24 cellular contexts compared by ENCODE assay signal in the genomic region with DNA sequence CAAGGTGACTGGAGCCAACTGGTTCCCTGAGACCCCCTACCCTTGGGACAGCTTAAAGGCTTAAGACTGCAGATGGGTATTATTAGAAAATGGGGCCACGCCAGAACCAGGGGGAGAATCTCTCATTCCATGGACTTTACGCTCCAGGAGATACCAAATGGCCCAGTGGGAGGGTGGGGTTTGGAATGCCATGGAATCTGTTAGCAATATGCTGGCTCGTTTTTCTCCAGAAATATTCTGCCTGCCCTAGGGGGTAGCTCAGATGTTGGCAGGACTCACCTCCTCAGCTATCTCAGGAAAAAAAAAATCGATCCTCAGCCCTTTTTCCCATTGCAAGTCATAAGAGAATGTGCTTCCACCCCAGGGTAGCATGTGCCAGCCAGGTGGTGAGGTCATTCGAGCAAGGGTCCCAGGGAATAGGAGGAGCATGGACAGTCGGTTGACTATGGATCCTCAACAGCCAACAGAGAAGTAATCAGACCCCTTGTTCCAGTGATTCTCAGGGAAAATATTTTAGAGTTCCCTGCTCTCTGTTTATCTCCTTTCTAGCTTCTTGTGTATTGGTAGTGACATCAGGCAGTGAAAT. TPM values are rescaled to one million over a fixed set of nuclear protein-coding genes. Genes with fewer than 3 reads are reported as not detected.
DNase-seq lines count a peak whose midpoint lies in the region; ATAC-seq and TF ChIP-seq lines count a peak whose summit lies in the region.
"Had no signal": no experiment of that assay in that cellular context is flagged by ENCODE, and none has a peak within 500 bp of the region (broad histone marks: within the 10 kb centered on the region; RNA-seq: fewer than 3 reads in every experiment).

No MANE protein-coding gene starts in this region.

- no peak overlapping the region for H3K4me3 Mint-ChIP-seq in T-helper 17 cell
- H3K4me3 Mint-ChIP-seq: activated T-helper 1 cell treated with anti-CD3 and anti-CD28 coated beads, Interleukin-12 subunit alpha, Interleukin-12 subunit beta, Interleukin-2, Interleukin-4 antibody, amounts not matched to agents 30 ng/mL and 10 ng/mL and 1 ng/mL, durations not matched to agents 14 hours and 24 hours and 36 hours; neural crest cell had no signal

- H3K4me1 ChIP-seq in gastrocnemius medialis: peaks cover 83 to 89% of the 10 kb centered on the region in 2 donors

- H3K36me3 ChIP-seq in gastrocnemius medialis: no peaks in the 10 kb centered on the region

- H3K27ac ChIP-seq in gastrocnemius medialis: peak overlapping the region; percentile 95 to 96 (median 96)
- H3K27ac ChIP-seq: C4-2B, left lung had no signal

- peak overlapping the region; percentile 37 for H3K27ac Mint-ChIP-seq in T-helper 17 cell
- H3K27ac Mint-ChIP-seq: activated T-helper 1 cell treated with anti-CD3 and anti-CD28 coated beads, Interleukin-12 subunit alpha, Interleukin-12 subunit beta, Interleukin-2, Interleukin-4 antibody, amounts not matched to agents 30 ng/mL and 10 ng/mL and 1 ng/mL, durations not matched to agents 14 hours and 24 hours and 36 hours had no signal

- H3K9me3 ChIP-seq in T-helper 17 cell (ENCODE audit: control insufficient read depth, low read length, poor library complexity, severe bottlenecking) (no peaks in the 10 kb centered on the region), gastrocnemius medialis (no peaks in the 10 kb centered on the region)

- H3K36me3 Mint-ChIP-seq in T-helper 17 cell (ENCODE audit: low read depth): peaks cover 6% of the 10 kb centered on the region

- ATAC-seq in T-helper 17 cell (no peak), left lobe of liver (no peak), gastrocnemius medialis (no peak), GM18858 (IDR thresholded peaks at IDR 0.05; ENCODE audit: unreplicated experiment) (no peak)
- ATAC-seq: HepG2, left lung had no signal

- no peaks in the 10 kb centered on the region for H3K27me3 Mint-ChIP-seq in T-helper 17 cell

- no peak for TF ChIP-seq POLR2A in gastrocnemius medialis (IDR thresholded peaks at IDR 0.05)

- DNase-seq in GM03348 (ENCODE audit: low spot score) (peak; percentile 26), T-helper 17 cell (no peak), left lobe of liver (ENCODE audit: low spot score) (peak; percentile 19), gastrocnemius medialis (no peak), NCI-H2227 (lab: John Stamatoyannopoulos, UW; ENCODE audit: unreplicated experiment) (no peak), NOMO-1 treated with dmso at 0.1 percent for 144 hours (lab: John Stamatoyannopoulos, UW; ENCODE audit: unreplicated experiment) (no peak)
- DNase-seq: activated naive CD4-positive, alpha-beta T cell treated with anti-CD3 and anti-CD28 coated beads, Interleukin-2, amount 50 U/mL, for 16 hours; cortex of kidney; EL; HCEC 1CT; left lung; NCI-H1092; NCI-H1930; NCI-H226; NCI-H774; OCI-M1; posterior cingulate gyrus; stimulated activated CD4-positive, alpha-beta T cell treated with anti-CD3 and anti-CD28 coated beads, Interleukin-2, amount 100 ng/mL, for 24 hours had no signal

- H3K4me1 Mint-ChIP-seq in T-helper 17 cell: peaks cover 13% of the 10 kb centered on the region

- no peaks in the 10 kb centered on the region for H3K27me3 ChIP-seq in gastrocnemius medialis
- H3K27me3 ChIP-seq: left lung had no signal

- intact Hi-C loops in gastrocnemius medialis (cut with DNase I; ENCODE audit: low total_unique reads): no loop called here

- peak overlapping the region in 1 of 4 donors; percentile 5 for H3K4me3 ChIP-seq in gastrocnemius medialis
- H3K4me3 ChIP-seq: left lung, smooth muscle cell had no signal

- in situ Hi-C loops in gastrocnemius medialis (cut with MboI; ENCODE audit: low sequenced_read_pairs in 4 of 4): no loop called here

- no peak for TF ChIP-seq CTCF in gastrocnemius medialis (IDR thresholded peaks at IDR 0.05 in 4 of 5, conservative IDR thresholded peaks at IDR 0.05 in 1 of 5)

RNA-seq across cellular contexts. Expression of a gene that starts 22.9 kb away (rescaled TPM):
- 10 to 100 TPM; 39.5 to 46.4 TPM for total RNA-seq in T-helper 17 cell
- total RNA-seq in left lobe of liver: 16.2 TPM
- 1,000 to 10,000 TPM; 1,040 to 1,354 (median 1,121) TPM for total RNA-seq in gastrocnemius medialis

Comparison
In these comparisons a context has a peak if more than half of its experiments do, and no peak if none do; other contexts are left out.
1. DNase-seq: peak in GM03348 (single experiment) and left lobe of liver (single experiment); none in T-helper 17 cell (0 of 3), gastrocnemius medialis (0 of 2), NCI-H2227 (single experiment) and NOMO-1 treated with dmso at 0.1 percent for 144 hours (single experiment).
2. RNA of a gene that starts 22.9 kb away (total RNA-seq): 1,040 to 1,354 TPM in gastrocnemius medialis; 39.5 to 46.4 TPM in T-helper 17 cell and 16.2 TPM in left lobe of liver (single experiment); every median in the first group is over 10 times any median in the second.